Comparison of ENCODE assay signal across 24 cellular contexts in the genomic region with DNA sequence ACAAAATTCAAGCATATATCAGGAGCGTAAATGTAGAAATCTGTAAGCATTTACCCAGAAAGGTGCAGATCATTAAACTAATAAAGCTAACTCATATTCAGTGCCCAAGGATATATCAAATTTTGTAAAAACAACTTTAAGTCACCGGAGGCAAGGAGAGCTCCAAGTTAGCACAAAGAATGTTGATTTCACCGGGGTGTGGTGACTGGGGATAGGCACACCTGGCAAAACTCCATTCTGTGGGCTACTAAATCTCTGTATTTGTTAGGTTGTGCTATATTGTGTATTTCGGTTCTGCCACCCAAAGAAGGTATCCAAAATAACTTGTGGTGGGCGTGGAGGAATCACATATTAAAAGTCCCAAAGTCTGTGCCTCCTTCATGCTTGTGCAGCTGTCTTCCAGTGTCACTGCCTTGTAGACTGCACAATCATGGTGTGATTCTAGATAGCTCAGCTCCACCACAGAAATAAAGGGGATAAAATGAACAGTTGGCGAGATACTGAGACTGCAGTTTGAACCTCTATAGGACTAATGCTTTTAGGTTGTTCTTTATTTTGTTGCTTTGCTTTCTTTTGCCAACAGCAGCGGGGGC.
"Had no signal": no experiment of that assay in that cellular context is flagged by ENCODE, and none has a peak within 500 bp of the region (broad histone marks: within the 10 kb centered on the region; RNA-seq: fewer than 3 reads in every experiment).

No MANE protein-coding gene starts in this region.

- H3K27ac Mint-ChIP-seq: activated B cell treated with CpG ODN at 0.5 μM for 24 hours; activated CD4-positive, alpha-beta memory T cell treated with anti-CD3 and anti-CD28 coated beads for 36 hours; activated CD4-positive, alpha-beta T cell treated with anti-CD3 and anti-CD28 coated beads for 36 hours; activated naive CD4-positive, alpha-beta T cell treated with anti-CD3 and anti-CD28 coated beads, Interleukin-2, amount 10 ng/mL, durations not matched to agents 7 days and 5 days; endodermal cell; naive thymus-derived CD4-positive, alpha-beta T cell; neural progenitor cell; stimulated activated naive CD8-positive, alpha-beta T cell treated with anti-CD3 and anti-CD28 coated beads, Interleukin-15, Interleukin-2, amounts not matched to agents 100 ng/mL and 50 ng/mL, for 24 hours had no signal

- H2AFZ ChIP-seq: neural progenitor cell had no signal

- H3K4me2 ChIP-seq: neural progenitor cell had no signal

- H3K4me3 ChIP-seq: cardiac muscle cell, gastroesophageal sphincter, neural progenitor cell, sigmoid colon, spleen, tibial nerve, uterus had no signal

- H3K4me1 Mint-ChIP-seq: activated naive CD4-positive, alpha-beta T cell treated with anti-CD3 and anti-CD28 coated beads, Interleukin-2, amount 10 ng/mL, durations not matched to agents 7 days and 5 days; endodermal cell had no signal

- H3K4me1 ChIP-seq: gastroesophageal sphincter, uterus had no signal

- DNase-seq: activated B cell treated with CpG ODN at 0.5 μM for 24 hours; activated CD4-positive, alpha-beta memory T cell treated with anti-CD3 and anti-CD28 coated beads for 36 hours; activated CD4-positive, alpha-beta T cell treated with anti-CD3 and anti-CD28 coated beads for 36 hours; activated effector memory CD4-positive, alpha-beta T cell treated with anti-CD3 and anti-CD28 coated beads, Interleukin-2, amount 50 U/mL, for 16 hours; activated naive CD4-positive, alpha-beta T cell treated with anti-CD3 and anti-CD28 coated beads, Interleukin-2, amount 10 ng/mL, durations not matched to agents 7 days and 5 days; amygdala; cortex of kidney; endodermal cell; head of caudate nucleus; hypothalamus; mesenchymal stem cell; naive thymus-derived CD4-positive, alpha-beta T cell; sigmoid colon; spleen; stimulated activated CD4-positive, alpha-beta T cell treated with anti-CD3 and anti-CD28 coated beads, Interleukin-4, amount 100 ng/mL, for 24 hours; substantia nigra; T-helper 9 cell; uterus had no signal

- H3K36me3 ChIP-seq: cardiac muscle cell, gastroesophageal sphincter, neural progenitor cell, sigmoid colon, spleen, tibial nerve, uterus had no signal

- H3K9ac ChIP-seq: neural progenitor cell had no signal

- H3K27ac ChIP-seq: cardiac muscle cell, epithelial cell of prostate, gastroesophageal sphincter, neural progenitor cell, sigmoid colon, spleen, tibial nerve, uterus had no signal

- H3K36me3 Mint-ChIP-seq: activated CD4-positive, alpha-beta memory T cell treated with anti-CD3 and anti-CD28 coated beads for 36 hours; activated naive CD4-positive, alpha-beta T cell treated with anti-CD3 and anti-CD28 coated beads, Interleukin-2, amount 10 ng/mL, durations not matched to agents 7 days and 5 days; neural progenitor cell had no signal

- H3K27me3 ChIP-seq: cardiac muscle cell, gastroesophageal sphincter, neural progenitor cell, sigmoid colon, spleen, tibial nerve, uterus had no signal

- H3K9me3 Mint-ChIP-seq: activated B cell treated with CpG ODN at 0.5 μM for 24 hours; activated CD4-positive, alpha-beta memory T cell treated with anti-CD3 and anti-CD28 coated beads for 36 hours; activated naive CD4-positive, alpha-beta T cell treated with anti-CD3 and anti-CD28 coated beads, Interleukin-2, amount 10 ng/mL, durations not matched to agents 7 days and 5 days; endodermal cell; naive thymus-derived CD4-positive, alpha-beta T cell; neural progenitor cell; stimulated activated naive CD8-positive, alpha-beta T cell treated with anti-CD3 and anti-CD28 coated beads, Interleukin-15, Interleukin-2, amounts not matched to agents 100 ng/mL and 50 ng/mL, for 24 hours had no signal

- H3K9me3 ChIP-seq: gastroesophageal sphincter, sigmoid colon, spleen, tibial nerve, uterus had no signal

- H3K4me3 Mint-ChIP-seq: activated B cell treated with CpG ODN at 0.5 μM for 24 hours; activated CD4-positive, alpha-beta memory T cell treated with anti-CD3 and anti-CD28 coated beads for 36 hours; activated CD4-positive, alpha-beta T cell treated with anti-CD3 and anti-CD28 coated beads for 36 hours; activated naive CD4-positive, alpha-beta T cell treated with anti-CD3 and anti-CD28 coated beads, Interleukin-2, amount 10 ng/mL, durations not matched to agents 7 days and 5 days; endodermal cell; naive thymus-derived CD4-positive, alpha-beta T cell; neural progenitor cell; stimulated activated naive CD8-positive, alpha-beta T cell treated with anti-CD3 and anti-CD28 coated beads, Interleukin-15, Interleukin-2, amounts not matched to agents 100 ng/mL and 50 ng/mL, for 24 hours had no signal

- H3K27me3 Mint-ChIP-seq: activated B cell treated with CpG ODN at 0.5 μM for 24 hours; activated CD4-positive, alpha-beta memory T cell treated with anti-CD3 and anti-CD28 coated beads for 36 hours; activated CD4-positive, alpha-beta T cell treated with anti-CD3 and anti-CD28 coated beads for 36 hours; activated naive CD4-positive, alpha-beta T cell treated with anti-CD3 and anti-CD28 coated beads, Interleukin-2, amount 10 ng/mL, durations not matched to agents 7 days and 5 days; stimulated activated naive CD8-positive, alpha-beta T cell treated with anti-CD3 and anti-CD28 coated beads, Interleukin-15, Interleukin-2, amounts not matched to agents 100 ng/mL and 50 ng/mL, for 24 hours had no signal
